20 cellular contexts compared by ENCODE assay signal in genomic region chr16:4689864-4690704, GRCh38. TPM values are rescaled to one million over a fixed set of nuclear protein-coding genes. Genes with fewer than 3 reads are reported as not detected.
DNase-seq lines count a peak whose midpoint lies in the region; ATAC-seq and TF ChIP-seq lines count a peak whose summit lies in the region.
"Had no signal": no experiment of that assay in that cellular context is flagged by ENCODE, and none has a peak within 500 bp of the region (broad histone marks: within the 10 kb centered on the region; RNA-seq: fewer than 3 reads in every experiment).

No MANE protein-coding gene starts in this region.

- H3K36me3 ChIP-seq in right lobe of liver = peaks cover 0 to 9% (median 4%) of the 10 kb centered on the region in 4 donors
- H3K36me3 ChIP-seq in effector memory CD4-positive, alpha-beta T cell (ENCODE audit: control insufficient read depth, insufficient read depth, low read length) = peaks cover 25% of the 10 kb centered on the region

- peak overlapping the region in 1 of 3 donors; percentile 76 for H3K27ac ChIP-seq in right lobe of liver
- H3K27ac ChIP-seq in effector memory CD4-positive, alpha-beta T cell (ENCODE audit: insufficient read depth, low read length, poor library complexity, severe bottlenecking) = no peak overlapping the region
- H3K27ac ChIP-seq: cardiac muscle cell, esophagus squamous epithelium, SK-N-MC, testis had no signal

- H3K9me3 ChIP-seq in T-helper 17 cell (ENCODE audit: control insufficient read depth, low read length, poor library complexity, severe bottlenecking) (no peaks in the 10 kb centered on the region), right lobe of liver (no peaks in the 10 kb centered on the region)
- no peaks in the 10 kb centered on the region for H3K9me3 ChIP-seq in effector memory CD4-positive, alpha-beta T cell (ENCODE audit: control insufficient read depth, low read length)
- H3K9me3 ChIP-seq: esophagus squamous epithelium, testis had no signal

- intact Hi-C loops in right lobe of liver (cut with DNase I) = no loop called here

- no peak for TF ChIP-seq POLR2A in right lobe of liver (IDR thresholded peaks at IDR 0.05)

- TF ChIP-seq CTCF in right lobe of liver (IDR thresholded peaks at IDR 0.05) = no peak

- no peak overlapping the region for H3K4me3 Mint-ChIP-seq in stimulated activated naive CD8-positive, alpha-beta T cell treated with anti-CD3 and anti-CD28 coated beads, Interleukin-15, Interleukin-2, amounts not matched to agents 100 ng/mL and 50 ng/mL, for 24 hours
- no peak overlapping the region for H3K4me3 Mint-ChIP-seq in stimulated activated naive CD8-positive, alpha-beta T cell treated with anti-CD3 and anti-CD28 coated beads, Interleukin-15, amount 100 ng/mL, for 72 hours
- no peak overlapping the region for H3K4me3 Mint-ChIP-seq in T-helper 17 cell
- H3K4me3 Mint-ChIP-seq: activated CD8-positive, alpha-beta memory T cell treated with anti-CD3 and anti-CD28 coated beads, Interleukin-2, amount 10 ng/mL, durations not matched to agents 7 days and 5 days had no signal

- no peaks in the 10 kb centered on the region for H3K9me3 Mint-ChIP-seq in stimulated activated naive CD8-positive, alpha-beta T cell treated with anti-CD3 and anti-CD28 coated beads, Interleukin-15, Interleukin-2, amounts not matched to agents 100 ng/mL and 50 ng/mL, for 24 hours
- no peaks in the 10 kb centered on the region for H3K9me3 Mint-ChIP-seq in stimulated activated naive CD8-positive, alpha-beta T cell treated with anti-CD3 and anti-CD28 coated beads, Interleukin-15, amount 100 ng/mL, for 72 hours
- H3K9me3 Mint-ChIP-seq: IgD-negative memory B cell had no signal

- no peak overlapping the region for H3K4me3 ChIP-seq in right lobe of liver
- H3K4me3 ChIP-seq in effector memory CD4-positive, alpha-beta T cell (ENCODE audit: insufficient read depth, low read depth, low read length, poor library complexity, severe bottlenecking) = no peak overlapping the region
- H3K4me3 ChIP-seq: cardiac muscle cell, esophagus squamous epithelium, SK-N-MC, testis had no signal

- H3K27me3 ChIP-seq in right lobe of liver = no peaks in the 10 kb centered on the region
- H3K27me3 ChIP-seq in effector memory CD4-positive, alpha-beta T cell (replicated peaks; ENCODE audit: control insufficient read depth, insufficient read depth, low read length, poor library complexity, severe bottlenecking) = no peaks in the 10 kb centered on the region
- H3K27me3 ChIP-seq: cardiac muscle cell, esophagus squamous epithelium, testis had no signal

- no peak for ATAC-seq in stimulated activated naive CD8-positive, alpha-beta T cell treated with anti-CD3 and anti-CD28 coated beads, Interleukin-15, amount 100 ng/mL, for 72 hours
- ATAC-seq in T-helper 17 cell = no peak
- no peak for ATAC-seq in right lobe of liver
- ATAC-seq in GM18861 (IDR thresholded peaks at IDR 0.05; ENCODE audit: unreplicated experiment) = no peak
- ATAC-seq in HG03460 (IDR thresholded peaks at IDR 0.05; ENCODE audit: unreplicated experiment) = no peak
- no peak for ATAC-seq in HG03095 (IDR thresholded peaks at IDR 0.05; ENCODE audit: unreplicated experiment)
- ATAC-seq: activated CD8-positive, alpha-beta memory T cell treated with anti-CD3 and anti-CD28 coated beads, Interleukin-2, amount 10 ng/mL, durations not matched to agents 7 days and 5 days; Panc1 had no signal

- H3K27ac Mint-ChIP-seq in stimulated activated naive CD8-positive, alpha-beta T cell treated with anti-CD3 and anti-CD28 coated beads, Interleukin-15, Interleukin-2, amounts not matched to agents 100 ng/mL and 50 ng/mL, for 24 hours = peak overlapping the region; percentile 38
- H3K27ac Mint-ChIP-seq in stimulated activated naive CD8-positive, alpha-beta T cell treated with anti-CD3 and anti-CD28 coated beads, Interleukin-15, amount 100 ng/mL, for 72 hours = peak overlapping the region in 1 of 2 donors; percentile 34
- peak overlapping the region; percentile 16 for H3K27ac Mint-ChIP-seq in T-helper 17 cell
- H3K27ac Mint-ChIP-seq: activated CD8-positive, alpha-beta memory T cell treated with anti-CD3 and anti-CD28 coated beads, Interleukin-2, amount 10 ng/mL, durations not matched to agents 7 days and 5 days had no signal

- peaks cover 7% of the 10 kb centered on the region for H3K4me1 Mint-ChIP-seq in stimulated activated naive CD8-positive, alpha-beta T cell treated with anti-CD3 and anti-CD28 coated beads, Interleukin-15, Interleukin-2, amounts not matched to agents 100 ng/mL and 50 ng/mL, for 24 hours (ENCODE audit: low read depth)
- peaks cover 26% of the 10 kb centered on the region for H3K4me1 Mint-ChIP-seq in stimulated activated naive CD8-positive, alpha-beta T cell treated with anti-CD3 and anti-CD28 coated beads, Interleukin-15, amount 100 ng/mL, for 72 hours
- peaks cover 8% of the 10 kb centered on the region for H3K4me1 Mint-ChIP-seq in T-helper 17 cell

- no peaks in the 10 kb centered on the region for H3K27me3 Mint-ChIP-seq in stimulated activated naive CD8-positive, alpha-beta T cell treated with anti-CD3 and anti-CD28 coated beads, Interleukin-15, Interleukin-2, amounts not matched to agents 100 ng/mL and 50 ng/mL, for 24 hours
- H3K27me3 Mint-ChIP-seq in stimulated activated naive CD8-positive, alpha-beta T cell treated with anti-CD3 and anti-CD28 coated beads, Interleukin-15, amount 100 ng/mL, for 72 hours = no peaks in the 10 kb centered on the region
- no peaks in the 10 kb centered on the region for H3K27me3 Mint-ChIP-seq in T-helper 17 cell
- H3K27me3 Mint-ChIP-seq: activated CD8-positive, alpha-beta memory T cell treated with anti-CD3 and anti-CD28 coated beads, Interleukin-2, amount 10 ng/mL, durations not matched to agents 7 days and 5 days; IgD-negative memory B cell had no signal

- peaks cover 2% of the 10 kb centered on the region for H3K36me3 Mint-ChIP-seq in stimulated activated naive CD8-positive, alpha-beta T cell treated with anti-CD3 and anti-CD28 coated beads, Interleukin-15, Interleukin-2, amounts not matched to agents 100 ng/mL and 50 ng/mL, for 24 hours (ENCODE audit: low read depth)
- peaks cover under 1% of the 10 kb centered on the region for H3K36me3 Mint-ChIP-seq in T-helper 17 cell (ENCODE audit: low read depth)
- H3K36me3 Mint-ChIP-seq: IgD-negative memory B cell had no signal

- H3K4me1 ChIP-seq in right lobe of liver = peaks cover 0 to 55% (median 22%) of the 10 kb centered on the region in 4 donors
- H3K4me1 ChIP-seq in effector memory CD4-positive, alpha-beta T cell (ENCODE audit: control insufficient read depth, insufficient read depth, low read length, poor library complexity, severe bottlenecking) = peaks cover 20% of the 10 kb centered on the region

- 56% methylated on average over 12 of the region's 31 CpGs for WGBS in right lobe of liver (ENCODE audit: insufficient coverage, low coverage, low lambda C conversion rate, missing lambda C conversion rate)

- DNase-seq in stimulated activated naive CD8-positive, alpha-beta T cell treated with anti-CD3 and anti-CD28 coated beads, Interleukin-15, amount 100 ng/mL, for 72 hours = no peak
- no peak for DNase-seq in T-helper 17 cell
- peak in 2 of 3 donors; percentile 55 to 56 for DNase-seq in right lobe of liver
- no peak for DNase-seq in effector memory CD4-positive, alpha-beta T cell
- DNase-seq: activated CD8-positive, alpha-beta memory T cell treated with anti-CD3 and anti-CD28 coated beads, Interleukin-2, amount 10 ng/mL, durations not matched to agents 7 days and 5 days; esophagus squamous epithelium; NCI-H187 treated with DMSO at 0.1 percent for 48 hours; NCI-H345; nucleus accumbens; retina; T-helper 9 cell; testis had no signal

RNA-seq across cellular contexts. Expression of gene NUDT16L1, which starts 3.3 kb away (rescaled TPM):
- total RNA-seq in T-helper 17 cell (10 to 100 TPM; 44.7 to 49.6 TPM), right lobe of liver (10 to 100 TPM; 17.8 to 36.3 (median 23.0) TPM)

RNA-seq across cellular contexts. Expression of gene ANKS3, which starts 44.0 kb away (rescaled TPM):
- 10 to 100 TPM; 15.6 to 20.0 TPM for total RNA-seq in T-helper 17 cell
- 10 to 100 TPM in 1 of 6 experiments, 1 to 10 TPM in 5; 4.7 to 10.7 (median 7.6) TPM for total RNA-seq in right lobe of liver

RNA-seq across cellular contexts. Expression of gene DNAAF8, which starts 44.3 kb away (rescaled TPM):
- total RNA-seq in T-helper 17 cell = not detected
- under 1 TPM in 5 of 6 experiments, not detected in 1; 0.12 to 0.92 (median 0.42) TPM for total RNA-seq in right lobe of liver

Comparison
In these comparisons a context has a peak if more than half of its experiments do, and no peak if none do; other contexts are left out.
1. DNase-seq: peak in right lobe of liver (2 of 3); none in stimulated activated naive CD8-positive, alpha-beta T cell treated with anti-CD3 and anti-CD28 coated beads, Interleukin-15, amount 100 ng/mL, for 72 hours (0 of 2), T-helper 17 cell (0 of 3) and effector memory CD4-positive, alpha-beta T cell (0 of 3).